Comparison of ENCODE assay signal across 10 cellular contexts in the genomic region with DNA sequence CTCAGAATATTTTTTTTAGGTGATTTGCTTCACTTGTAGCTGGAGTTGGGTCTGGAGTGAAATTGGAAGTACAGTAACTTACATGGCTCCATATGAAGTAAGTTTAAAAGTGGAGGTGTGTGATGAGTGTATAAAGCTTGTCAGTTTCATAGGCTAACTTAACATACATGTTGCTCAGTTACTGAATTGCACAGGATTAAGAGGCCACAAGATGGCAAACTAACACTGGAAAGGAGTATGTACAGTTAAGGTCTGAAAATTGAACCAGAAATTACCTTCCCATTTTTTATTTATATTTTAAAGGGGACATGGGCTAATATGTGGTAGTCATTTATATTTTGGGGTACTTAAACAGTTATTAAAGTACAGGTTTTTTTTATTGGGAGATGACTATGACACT. TPM values are rescaled to one million over a fixed set of nuclear protein-coding genes. Genes with fewer than 3 reads are reported as not detected.
DNase-seq lines count a peak whose midpoint lies in the region; ATAC-seq, FAIRE-seq and TF ChIP-seq lines count a peak whose summit lies in the region.
"Had no signal": no experiment of that assay in that cellular context is flagged by ENCODE, and none has a peak within 500 bp of the region (broad histone marks: within the 10 kb centered on the region; RNA-seq: fewer than 3 reads in every experiment).

No MANE protein-coding gene starts in this region.

- no peaks in the 10 kb centered on the region for H3K27me3 ChIP-seq in astrocyte (ENCODE audit: insufficient read depth, low read length)
- no peaks in the 10 kb centered on the region for H3K27me3 ChIP-seq in prostate gland (replicated peaks; ENCODE audit: insufficient read depth)
- H3K27me3 ChIP-seq: sigmoid colon had no signal

- H3K79me2 ChIP-seq in astrocyte (ENCODE audit: insufficient read depth, low read length): no peaks in the 10 kb centered on the region

- no peaks in the 10 kb centered on the region for H3K36me3 ChIP-seq in astrocyte (ENCODE audit: insufficient read depth, low read length)
- H3K36me3 ChIP-seq in prostate gland: no peaks in the 10 kb centered on the region
- H3K36me3 ChIP-seq: sigmoid colon had no signal

- no peak for FAIRE-seq in astrocyte (lab: Jason Lieb, UNC)

- TF ChIP-seq POLR2A in prostate gland (IDR thresholded peaks at IDR 0.05): no peak

- no peaks in the 10 kb centered on the region for H3K27me3 Mint-ChIP-seq in astrocyte (ENCODE audit: low read depth, unreplicated experiment)
- no peaks in the 10 kb centered on the region for H3K27me3 Mint-ChIP-seq in osteocyte (ENCODE audit: unreplicated experiment)

- H3K4me2 ChIP-seq in astrocyte (ENCODE audit: low read length): no peak overlapping the region

- H3K36me3 Mint-ChIP-seq in astrocyte (ENCODE audit: low read depth, unreplicated experiment) (no peaks in the 10 kb centered on the region), osteocyte (ENCODE audit: unreplicated experiment) (no peaks in the 10 kb centered on the region)

- no peak overlapping the region for H2AFZ ChIP-seq in astrocyte (ENCODE audit: low read depth, low read length)

- H3K4me1 Mint-ChIP-seq in astrocyte (ENCODE audit: low read depth, unreplicated experiment) (peaks cover 23% of the 10 kb centered on the region), osteocyte (ENCODE audit: unreplicated experiment) (no peaks in the 10 kb centered on the region)

- H3K27ac ChIP-seq in astrocyte (ENCODE audit: low read depth, low read length) (no peak overlapping the region), prostate gland (no peak overlapping the region)

- TF ChIP-seq CTCF in astrocyte (IDR thresholded peaks at IDR 0.05; ENCODE audit: insufficient read depth, low read depth, low read length): peak; percentile 5
- peak; percentile 36 for TF ChIP-seq CTCF in osteocyte (IDR thresholded peaks at IDR 0.05)
- peak in 2 of 4 experiments; percentile 6 to 12 for TF ChIP-seq CTCF in prostate gland (IDR thresholded peaks at IDR 0.05)

- H3K4me3 ChIP-seq in astrocyte (ENCODE audit: insufficient read depth, low read depth, low read length): no peak overlapping the region
- no peak overlapping the region for H3K4me3 ChIP-seq in prostate gland
- H3K4me3 ChIP-seq: sigmoid colon had no signal

- H3K4me3 Mint-ChIP-seq in astrocyte (ENCODE audit: unreplicated experiment) (no peak overlapping the region), osteocyte (ENCODE audit: unreplicated experiment) (no peak overlapping the region)

- intact Hi-C loops in prostate gland (cut with DNase I): no loop called here

- no peak overlapping the region for H3K9ac ChIP-seq in astrocyte (ENCODE audit: low read length)

- DNase-seq in NCI-H82 (lab: John Stamatoyannopoulos, UW): peak; percentile 53
- DNase-seq in NCI-H82 treated with DMSO at 0.1 percent for 48 hours (lab: John Stamatoyannopoulos, UW; ENCODE audit: unreplicated experiment): no peak
- peak; percentile 46 for DNase-seq in NCI-H1105 treated with DMSO at 0.1 percent for 48 hours (lab: John Stamatoyannopoulos, UW)
- DNase-seq in astrocyte (ENCODE audit: low read depth): no peak
- DNase-seq in osteocyte (ENCODE audit: extremely low spot score, unreplicated experiment): no peak
- DNase-seq in prostate gland (ENCODE audit: low spot score): no peak
- no peak for DNase-seq in AG08395 (ENCODE audit: low spot score)
- DNase-seq: MV-4-11, sigmoid colon had no signal

- H3K4me1 ChIP-seq in astrocyte (ENCODE audit: insufficient read depth, low read length): no peaks in the 10 kb centered on the region
- H3K4me1 ChIP-seq in prostate gland (replicated peaks): no peaks in the 10 kb centered on the region

- H3K9me3 Mint-ChIP-seq in astrocyte (ENCODE audit: unreplicated experiment) (no peaks in the 10 kb centered on the region), osteocyte (ENCODE audit: unreplicated experiment) (no peaks in the 10 kb centered on the region)

- ATAC-seq in HG03280 (IDR thresholded peaks at IDR 0.05; ENCODE audit: unreplicated experiment): no peak

- no peak overlapping the region for H3K27ac Mint-ChIP-seq in astrocyte (ENCODE audit: unreplicated experiment)
- no peak overlapping the region for H3K27ac Mint-ChIP-seq in osteocyte (ENCODE audit: unreplicated experiment)

- peaks cover 3% of the 10 kb centered on the region for H4K20me1 ChIP-seq in astrocyte (ENCODE audit: insufficient read depth, low read length)

- H3K9me3 ChIP-seq in astrocyte (ENCODE audit: insufficient read depth, low read depth, low read length) (no peaks in the 10 kb centered on the region), prostate gland (no peaks in the 10 kb centered on the region)
- H3K9me3 ChIP-seq: sigmoid colon had no signal

RNA-seq across cellular contexts. Expression of a gene that starts 45.3 kb away (rescaled TPM):
- total RNA-seq in astrocyte: 6.9 and 7.6 TPM in 2 replicates
- total RNA-seq in osteocyte: 8.7 and 12.1 TPM in 2 replicates
- 10 to 100 TPM in 1 of 2 donors, 1 to 10 TPM in 1; 6.1 to 12.9 TPM for total RNA-seq in prostate gland

RNA-seq across cellular contexts. Expression of a gene that starts 52.0 kb away (rescaled TPM):
- total RNA-seq in astrocyte (not detected in 2 replicates), osteocyte (0.21 TPM in 1 of 2 replicates, not detected in the other), prostate gland (not detected)
- total RNA-seq: sigmoid colon had no signal

Comparison
In these comparisons a context has a peak if more than half of its experiments do, and no peak if none do; other contexts are left out.
1. DNase-seq: peak in NCI-H82 (single experiment) and NCI-H1105 treated with DMSO at 0.1 percent for 48 hours (single experiment); none in NCI-H82 treated with DMSO at 0.1 percent for 48 hours (single experiment), astrocyte (single experiment), osteocyte (single experiment), prostate gland (single experiment) and AG08395 (single experiment).